In genomic region chr3:59857589-59858346, GRCh38 we compare ENCODE assay signal across 8 cellular contexts.
DNase-seq lines count a peak whose midpoint lies in the region; ATAC-seq and TF ChIP-seq lines count a peak whose summit lies in the region.

No MANE protein-coding gene starts in this region.

- ATAC-seq in GM18867 (IDR thresholded peaks at IDR 0.05; ENCODE audit: unreplicated experiment) (peak; percentile 98), HG03066 (IDR thresholded peaks at IDR 0.05; ENCODE audit: low read depth, unreplicated experiment) (peak; percentile 98), WTC11 (peak; percentile 95)

- no peaks in the 10 kb centered on the region for H3K27me3 Mint-ChIP-seq in WTC11 (ENCODE audit: low read depth)

- H3K9me3 ChIP-seq in AG04450 (ENCODE audit: control insufficient read depth, insufficient read depth, low read length) (no peaks in the 10 kb centered on the region), breast epithelium (no peaks in the 10 kb centered on the region)

- CTCF ChIA-PET in AG04450 (lab: Charles Lee) (interaction anchor here (0.6 to 6.8 kb wide), 69 partner anchors 9 to 1468 kb away, joined by 3 to 99 read pairs (median 4); no protein-coding TSS in a partner anchor), WTC11 (lab: Charles Lee) (interaction anchor here (0.6 to 2.5 kb wide), 59 partner anchors 8 to 1487 kb away, joined by 3 to 47 read pairs (median 3); no protein-coding TSS in a partner anchor)

- intact Hi-C loops in breast epithelium (cut with DNase I; ENCODE audit: low total_unique reads) = loop anchor here (10.0 kb wide), 1 partner anchor 283 kb away; no protein-coding TSS in a partner anchor

- peaks cover 11% of the 10 kb centered on the region for H3K9me3 Mint-ChIP-seq in WTC11

- peak; percentile 65 for DNase-seq in AG04450 (ENCODE audit: low read depth, low spot score)
- DNase-seq in NCI-H2196 (lab: John Stamatoyannopoulos, UW; ENCODE audit: unreplicated experiment) = peak; percentile 68
- DNase-seq in WTC11 (ENCODE audit: low spot score) = peak; percentile 80
- peak; percentile 68 to 81 for DNase-seq in breast epithelium (ENCODE audit: low spot score in 2 of 2)
- peak; percentile 77 for DNase-seq in islet precursor cell
- peak; percentile 68 to 72 for DNase-seq in stimulated activated CD4-positive, alpha-beta T cell treated with anti-CD3 and anti-CD28 coated beads, Interleukin-1b, Interleukin-23, amount 100 ng/mL, for 4 hours (ENCODE audit: low read depth in 2 of 2)

- TF ChIP-seq CTCF in AG04450 (IDR thresholded peaks at IDR 0.05; ENCODE audit: low read depth, low read length) (peak; percentile 91), WTC11 (IDR thresholded peaks at IDR 0.05) (peak; percentile 69), breast epithelium (IDR thresholded peaks at IDR 0.05) (peak; percentile 82 to 96 (median 94))

- H3K36me3 Mint-ChIP-seq in WTC11 = peaks cover 4% of the 10 kb centered on the region; the same call in 1 of the 2 replicates

- H3K4me1 ChIP-seq in breast epithelium = no peaks in the 10 kb centered on the region

- no peak overlapping the region for H3K27ac ChIP-seq in AG04450 (ENCODE audit: low read depth, low read length)
- H3K27ac ChIP-seq in breast epithelium = no peak overlapping the region

- H3K27ac Mint-ChIP-seq in WTC11 = no peak overlapping the region

- POLR2A ChIA-PET in AG04450 (lab: Yijun Ruan, JAX) (interaction anchor here (0.7 kb wide), 1 partner anchor 283 kb away, joined by 10 read pairs; no protein-coding TSS in a partner anchor), WTC11 (lab: Charles Lee) (no interaction called here)

- H3K4me1 Mint-ChIP-seq in WTC11 = peaks cover 5% of the 10 kb centered on the region

- H3K27me3 ChIP-seq in AG04450 (ENCODE audit: control insufficient read depth, insufficient read depth, low read length) (no peaks in the 10 kb centered on the region), breast epithelium (no peaks in the 10 kb centered on the region)

- H3K36me3 ChIP-seq in breast epithelium = no peaks in the 10 kb centered on the region

- no peak for TF ChIP-seq POLR2A in breast epithelium (IDR thresholded peaks at IDR 0.05)

- H3K4me3 Mint-ChIP-seq in WTC11 = no peak overlapping the region

- H3K4me3 ChIP-seq in AG04450 (ENCODE audit: low read depth, low read length) (no peak overlapping the region), breast epithelium (no peak overlapping the region)

TF ChIP-seq in WTC11, 78 proteins besides CTCF, POLR2A, EP300 and RAD21:
- TF ChIP-seq FOXJ3 (CRISPR knock-in tag; IDR thresholded peaks at IDR 0.05; ENCODE audit: borderline replicate concordance) (no peak), ZNF671 (CRISPR knock-in tag; IDR thresholded peaks at IDR 0.05) (no peak), ZNF512 (CRISPR knock-in tag; IDR thresholded peaks at IDR 0.05; ENCODE audit: borderline replicate concordance) (no peak), FOXK1 (CRISPR knock-in tag; IDR thresholded peaks at IDR 0.05) (no peak), GRHL2 (CRISPR knock-in tag; IDR thresholded peaks at IDR 0.05; ENCODE audit: insufficient replicate concordance, severe bottlenecking) (no peak), GABPB1 (CRISPR knock-in tag; IDR thresholded peaks at IDR 0.05) (no peak), RORB (CRISPR knock-in tag; IDR thresholded peaks at IDR 0.05) (no peak), E2F1 (CRISPR knock-in tag; IDR thresholded peaks at IDR 0.05) (no peak), ZBTB43 (CRISPR knock-in tag; IDR thresholded peaks at IDR 0.05) (no peak), TCF7 (CRISPR knock-in tag; IDR thresholded peaks at IDR 0.05; ENCODE audit: low read depth) (no peak), NFYB (CRISPR knock-in tag; conservative IDR thresholded peaks at IDR 0.05; ENCODE audit: low read depth) (no peak), ZNF281 (CRISPR knock-in tag; IDR thresholded peaks at IDR 0.05) (no peak), NR2C2 (CRISPR knock-in tag; IDR thresholded peaks at IDR 0.05) (no peak), ZBTB21 (CRISPR knock-in tag; IDR thresholded peaks at IDR 0.05; ENCODE audit: borderline replicate concordance) (no peak)
